Comparison of ENCODE assay signal across 9 cellular contexts in the genomic region with DNA sequence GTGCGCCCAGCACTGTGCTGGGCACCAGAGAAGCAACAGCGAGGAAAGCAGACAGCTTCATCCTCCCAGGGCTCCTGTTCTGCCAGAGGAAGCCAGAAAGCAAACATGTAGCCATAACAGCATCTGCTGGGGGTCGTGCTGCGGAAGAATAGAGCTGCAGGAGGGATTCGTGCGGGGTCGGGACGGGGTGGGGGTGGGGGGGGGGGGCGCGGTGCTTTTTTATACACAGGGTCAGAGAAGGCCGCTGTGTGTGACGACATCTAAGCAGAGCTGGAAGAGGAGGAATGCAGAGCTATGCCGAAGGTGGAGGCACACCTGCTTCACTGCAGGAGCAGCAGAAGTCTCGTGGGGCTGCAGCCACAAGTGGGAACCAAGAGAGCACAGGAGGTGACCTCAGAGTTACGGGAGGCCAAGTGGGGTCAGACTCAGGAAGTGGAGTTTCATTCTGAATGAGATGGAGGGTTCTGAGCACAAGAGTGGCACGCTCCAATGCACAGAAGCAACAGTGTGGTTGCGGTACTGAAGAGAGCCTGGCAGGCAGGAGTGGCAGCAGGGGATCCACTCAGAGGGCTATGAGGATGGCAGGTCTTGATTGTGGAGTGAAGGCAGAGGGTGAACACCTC. TPM values are rescaled to one million over a fixed set of nuclear protein-coding genes. Genes with fewer than 3 reads are reported as not detected.
DNase-seq lines count a peak whose midpoint lies in the region; ATAC-seq, FAIRE-seq and TF ChIP-seq lines count a peak whose summit lies in the region.
"Had no signal": no experiment of that assay in that cellular context is flagged by ENCODE, and none has a peak within 500 bp of the region (broad histone marks: within the 10 kb centered on the region; RNA-seq: fewer than 3 reads in every experiment).

No MANE protein-coding gene starts in this region.

- H3K27ac ChIP-seq in Panc1 (ENCODE audit: low read length): peak overlapping the region; percentile 86
- H3K27ac ChIP-seq in PC-9: no peak overlapping the region

- in situ Hi-C loops in Panc1 (cut with HindIII; ENCODE audit: low pct_unique_long_range_greater_than_20kb, low sequenced_read_pairs) (no loop called here), G401 (cut with HindIII; ENCODE audit: low sequenced_read_pairs) (no loop called here)

- peak overlapping the region; percentile 67 for H3K4me3 Mint-ChIP-seq in natural killer cell treated with Interleukin-12 subunit alpha and Interleukin-12 subunit beta and Interleukin-15 and Interleukin-18, amount 100 ng/mL, for 72 hours
- H3K4me3 Mint-ChIP-seq in natural killer cell: no peak overlapping the region

- H3F3A ChIP-seq in PC-9 (ENCODE audit: insufficient read depth, low read depth): peaks cover 11% of the 10 kb centered on the region; the same call in 1 of the 2 replicates

- H3K9me3 Mint-ChIP-seq in natural killer cell treated with Interleukin-12 subunit alpha and Interleukin-12 subunit beta and Interleukin-15 and Interleukin-18, amount 100 ng/mL, for 72 hours: no peaks in the 10 kb centered on the region
- H3K9me3 Mint-ChIP-seq in natural killer cell: no peaks in the 10 kb centered on the region

- peaks cover 4 to 7% of the 10 kb centered on the region in 2 donors for H3K4me1 Mint-ChIP-seq in natural killer cell treated with Interleukin-12 subunit alpha and Interleukin-12 subunit beta and Interleukin-15 and Interleukin-18, amount 100 ng/mL, for 72 hours (ENCODE audit: low read depth in 2 of 2)
- H3K4me1 Mint-ChIP-seq in natural killer cell: no peaks in the 10 kb centered on the region

- BruUV-seq in Panc1 (replicated peaks; lab: Mats Ljungman, UMichigan) (no TSS peak), PC-9 (replicated peaks; lab: Mats Ljungman, UMichigan) (no TSS peak)

- no peak overlapping the region for H2AFZ ChIP-seq in PC-9

- H3K36me3 ChIP-seq in Panc1 (ENCODE audit: control insufficient read depth, insufficient read depth, low read length) (no peaks in the 10 kb centered on the region), PC-9 (ENCODE audit: low read depth) (no peaks in the 10 kb centered on the region)

- ATAC-seq in natural killer cell treated with Interleukin-12 subunit alpha and Interleukin-12 subunit beta and Interleukin-15 and Interleukin-18, amount 100 ng/mL, for 72 hours: peak; percentile 56 to 87
- ATAC-seq in natural killer cell (no peak), HG02798 (IDR thresholded peaks at IDR 0.05; ENCODE audit: poor library complexity, unreplicated experiment) (peak; percentile 95), Panc1 (0 out of 2 replicates have a peak, but pooled peaks have one; percentile 8)

- no peaks in the 10 kb centered on the region for H3K27me3 ChIP-seq in Panc1 (ENCODE audit: control insufficient read depth, insufficient read depth, low read length)
- H3K27me3 ChIP-seq in PC-9 (ENCODE audit: insufficient read depth, low read depth): no peaks in the 10 kb centered on the region

- POLR2A ChIA-PET in Panc1 (lab: Charles Lee): no interaction called here
- POLR2A ChIA-PET in PC-9 (lab: Charles Lee; ENCODE audit: unreplicated experiment): no interaction called here

- CTCF ChIA-PET in Panc1 (lab: Charles Lee) (no interaction called here), PC-9 (lab: Charles Lee) (interaction anchor here (0.6 to 0.7 kb wide), 2 partner anchors 63 to 290 kb away, joined by 3 to 10 read pairs; no protein-coding TSS in a partner anchor)

- no peak overlapping the region for H3K4me2 ChIP-seq in PC-9

- no peaks in the 10 kb centered on the region for H3K79me2 ChIP-seq in PC-9 (ENCODE audit: low read depth)

- peak overlapping the region in 1 of 2 donors; percentile 53 for H3K27ac Mint-ChIP-seq in natural killer cell treated with Interleukin-12 subunit alpha and Interleukin-12 subunit beta and Interleukin-15 and Interleukin-18, amount 100 ng/mL, for 72 hours
- H3K27ac Mint-ChIP-seq in natural killer cell: no peak overlapping the region

- TF ChIP-seq CTCF in natural killer cell (IDR thresholded peaks at IDR 0.05) (no peak), Panc1 (IDR thresholded peaks at IDR 0.05) (no peak), PC-9 (conservative IDR thresholded peaks at IDR 0.05) (no peak)

- H3K36me3 Mint-ChIP-seq in natural killer cell treated with Interleukin-12 subunit alpha and Interleukin-12 subunit beta and Interleukin-15 and Interleukin-18, amount 100 ng/mL, for 72 hours: no peaks in the 10 kb centered on the region
- no peaks in the 10 kb centered on the region for H3K36me3 Mint-ChIP-seq in natural killer cell

- DNase-seq in natural killer cell treated with Interleukin-12 subunit alpha and Interleukin-12 subunit beta and Interleukin-15 and Interleukin-18, amount 100 ng/mL, for 72 hours (ENCODE audit: low spot score): no peak
- no peak for DNase-seq in natural killer cell
- DNase-seq in Panc1 (ENCODE audit: low read depth, low spot score): no peak
- DNase-seq in urothelium cell line (ENCODE audit: low spot score): no peak
- no peak for DNase-seq in SW 1271 (lab: John Stamatoyannopoulos, UW)
- DNase-seq in PC-9: no peak
- DNase-seq in G401 (ENCODE audit: low spot score): no peak
- DNase-seq: SHP77 treated with DMSO at 0.1 percent for 48 hours had no signal

- H3K4me3 ChIP-seq in Panc1 (ENCODE audit: low read depth in 2 of 2, low read length in 2 of 2): no peak overlapping the region
- no peak overlapping the region for H3K4me3 ChIP-seq in PC-9

- intact Hi-C loops in natural killer cell (cut with micrococcal nuclease) (no loop called here), Panc1 (cut with micrococcal nuclease; ENCODE audit: unreplicated experiment) (loop anchor here (5.0 kb wide), 1 partner anchor 85 kb away; no protein-coding TSS in a partner anchor), PC-9 (cut with micrococcal nuclease; ENCODE audit: unreplicated experiment) (loop anchor here (10.0 kb wide), 1 partner anchor 502 kb away; no protein-coding TSS in a partner anchor)

- H3K4me1 ChIP-seq in Panc1 (ENCODE audit: control insufficient read depth, insufficient read depth, low read length) (peaks cover 50% of the 10 kb centered on the region), PC-9 (replicated peaks; ENCODE audit: insufficient read depth) (peaks cover 19% of the 10 kb centered on the region)

- H3K9me3 ChIP-seq in Panc1 (ENCODE audit: control insufficient read depth, insufficient read depth, low read depth, low read length) (no peaks in the 10 kb centered on the region), PC-9 (ENCODE audit: insufficient read depth, low read depth) (no peaks in the 10 kb centered on the region)

- peak; percentile 53 for FAIRE-seq in urothelium cell line (lab: Jason Lieb, UNC)

- H3K27me3 Mint-ChIP-seq in natural killer cell treated with Interleukin-12 subunit alpha and Interleukin-12 subunit beta and Interleukin-15 and Interleukin-18, amount 100 ng/mL, for 72 hours: no peaks in the 10 kb centered on the region
- H3K27me3 Mint-ChIP-seq in natural killer cell (ENCODE audit: low read depth in 2 of 2): no peaks in the 10 kb centered on the region

- no peaks in the 10 kb centered on the region for H4K20me1 ChIP-seq in PC-9 (ENCODE audit: insufficient read depth)

- H3K9me2 ChIP-seq in PC-9 (ENCODE audit: insufficient read depth): no peaks in the 10 kb centered on the region

RNA-seq across cellular contexts. Expression of a gene that starts 11.1 kb away (rescaled TPM):
- total RNA-seq in natural killer cell treated with Interleukin-12 subunit alpha and Interleukin-12 subunit beta and Interleukin-15 and Interleukin-18, amount 100 ng/mL, for 72 hours: under 1 TPM; 0.28 to 0.31 TPM
- under 1 TPM; 0.33 to 0.48 (median 0.38) TPM for total RNA-seq in natural killer cell
- total RNA-seq in Panc1 (2021; ENCODE audit: unreplicated experiment): 2.2 TPM
- polyA plus RNA-seq in Panc1 (2012; ENCODE audit: insufficient read length): 2.5 TPM
- 0.07 and 0.08 TPM in 2 replicates for total RNA-seq in PC-9 (2021)
- 0.14 and 3.6 TPM in 2 replicates for total RNA-seq in G401 (2014; rRNA removed; shearing (Covaris generic))

RNA-seq across cellular contexts. Expression of a gene that starts 42.2 kb away (rescaled TPM):
- total RNA-seq in natural killer cell treated with Interleukin-12 subunit alpha and Interleukin-12 subunit beta and Interleukin-15 and Interleukin-18, amount 100 ng/mL, for 72 hours: 10 to 100 TPM; 60.4 to 61.7 TPM
- total RNA-seq in natural killer cell: 10 to 100 TPM; 55.6 to 75.0 (median 59.3) TPM
- 72.7 TPM for total RNA-seq in Panc1 (2021; ENCODE audit: unreplicated experiment)
- 29.3 TPM for polyA plus RNA-seq in Panc1 (2012; ENCODE audit: insufficient read length)
- 28.4 and 43.5 TPM in 2 replicates for total RNA-seq in PC-9 (2021)
- total RNA-seq in G401 (2014; rRNA removed; shearing (Covaris generic)): 7.5 and 10.9 TPM in 2 replicates

Comparison
In these comparisons a context has a peak if more than half of its experiments do, and no peak if none do; other contexts are left out.
1. ATAC-seq: peak in natural killer cell treated with Interleukin-12 subunit alpha and Interleukin-12 subunit beta and Interleukin-15 and Interleukin-18, amount 100 ng/mL, for 72 hours (2 of 2), HG02798 (single experiment) and Panc1 (single experiment); none in natural killer cell (0 of 3).